15 cellular contexts compared by ENCODE assay signal in the genomic region with DNA sequence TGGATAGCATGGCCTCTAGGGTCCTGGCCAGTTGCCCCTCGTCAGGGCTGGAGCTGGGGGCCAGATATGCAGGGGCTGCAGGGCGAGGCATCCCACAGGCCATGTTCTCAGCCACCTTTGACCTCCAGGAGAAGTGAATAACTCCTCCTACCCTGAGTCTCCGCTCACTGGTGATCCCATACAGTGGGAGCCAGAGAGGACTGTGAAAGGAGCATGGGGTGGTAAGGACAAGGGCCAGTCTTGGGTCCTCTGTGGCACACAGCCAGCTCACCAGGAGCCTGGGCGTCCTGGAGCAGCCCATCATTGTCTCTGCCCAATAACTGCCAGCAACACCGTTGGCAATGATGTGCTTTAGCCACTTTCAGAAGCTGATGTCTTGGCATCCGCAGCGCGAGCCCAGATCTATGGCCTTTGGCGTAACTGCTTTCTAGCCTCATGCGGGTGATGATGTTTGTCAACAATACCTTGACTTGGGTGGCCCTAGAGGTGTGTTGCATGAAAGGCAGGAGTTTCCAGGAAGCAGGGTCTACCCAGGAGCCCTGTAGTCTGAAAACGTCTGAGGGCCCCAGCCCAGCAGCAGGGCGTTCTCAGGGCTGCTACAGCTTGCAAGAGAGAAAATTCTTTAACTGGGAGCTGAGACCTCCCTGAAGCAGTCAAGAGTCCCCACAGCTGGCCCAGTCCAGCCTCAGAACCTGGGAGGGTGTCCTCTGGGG.
DNase-seq lines count a peak whose midpoint lies in the region; ATAC-seq and TF ChIP-seq lines count a peak whose summit lies in the region.
"Had no signal": no experiment of that assay in that cellular context is flagged by ENCODE, and none has a peak within 500 bp of the region (broad histone marks: within the 10 kb centered on the region; RNA-seq: fewer than 3 reads in every experiment).

No MANE protein-coding gene starts in this region.

- peak; percentile 30 for DNase-seq in activated CD8-positive, alpha-beta memory T cell treated with anti-CD3 and anti-CD28 coated beads, Interleukin-2, amount 50 U/mL, for 48 hours
- no peak for DNase-seq in activated CD8-positive, alpha-beta memory T cell treated with anti-CD3 and anti-CD28 coated beads, Interleukin-2, amount 10 ng/mL, durations not matched to agents 7 days and 5 days
- DNase-seq in Peyer's patch (peak in 2 of 3 donors; percentile 20 to 39), mesenchymal stem cell (no peak), stomach (peak; percentile 20), DMS53 (lab: John Stamatoyannopoulos, UW) (no peak), 8988T (no peak), DMS79 (lab: John Stamatoyannopoulos, UW) (no peak)
- DNase-seq: GF-D8, GM23248, NCI-H1417, NCI-H187 treated with DMSO at 0.1 percent for 48 hours, NCI-H446 treated with DMSO at 0.1 percent for 48 hours, PC-9 had no signal

- no peak overlapping the region for H4K8ac ChIP-seq in mesenchymal stem cell (ENCODE audit: low read length)

- H3K9me3 ChIP-seq in Peyer's patch (no peaks in the 10 kb centered on the region), mesenchymal stem cell (ENCODE audit: control insufficient read depth, low read length) (no peaks in the 10 kb centered on the region), stomach (no peaks in the 10 kb centered on the region)
- H3K9me3 ChIP-seq: BLaER1 treated with 17β-estradiol and CSF1 and Interleukin-3, amounts not matched to agents 10 nM and 100 nM had no signal

- no peaks in the 10 kb centered on the region for H3K9me3 Mint-ChIP-seq in activated CD8-positive, alpha-beta memory T cell treated with anti-CD3 and anti-CD28 coated beads, Interleukin-2, amount 10 ng/mL, durations not matched to agents 7 days and 5 days (ENCODE audit: low read depth)

- no peak for TF ChIP-seq EP300 in stomach (IDR thresholded peaks at IDR 0.05)

- no peaks in the 10 kb centered on the region for H3K36me3 ChIP-seq in Peyer's patch
- no peaks in the 10 kb centered on the region for H3K36me3 ChIP-seq in mesenchymal stem cell (ENCODE audit: control insufficient read depth in 1 of 2, insufficient read depth in 2 of 2, low read depth in 1 of 2, low read length in 2 of 2)
- no peaks in the 10 kb centered on the region for H3K36me3 ChIP-seq in stomach
- H3K36me3 ChIP-seq: BLaER1 treated with 17β-estradiol and CSF1 and Interleukin-3, amounts not matched to agents 10 nM and 100 nM had no signal

- H3K4ac ChIP-seq in mesenchymal stem cell (ENCODE audit: low read depth in 1 of 2, low read length in 2 of 2): no peak overlapping the region

- no peak overlapping the region for H3K27ac Mint-ChIP-seq in activated CD8-positive, alpha-beta memory T cell treated with anti-CD3 and anti-CD28 coated beads, Interleukin-2, amount 10 ng/mL, durations not matched to agents 7 days and 5 days

- peaks cover 23% of the 10 kb centered on the region for H3K27me3 Mint-ChIP-seq in activated CD8-positive, alpha-beta memory T cell treated with anti-CD3 and anti-CD28 coated beads, Interleukin-2, amount 10 ng/mL, durations not matched to agents 7 days and 5 days

- H3K79me1 ChIP-seq in mesenchymal stem cell (replicated peaks; ENCODE audit: low read length, poor library complexity, severe bottlenecking): no peaks in the 10 kb centered on the region

- peaks cover 2% of the 10 kb centered on the region for H3K4me1 Mint-ChIP-seq in activated CD8-positive, alpha-beta memory T cell treated with anti-CD3 and anti-CD28 coated beads, Interleukin-2, amount 10 ng/mL, durations not matched to agents 7 days and 5 days

- H3K4me2 ChIP-seq in mesenchymal stem cell (ENCODE audit: low read length, poor library complexity, severe bottlenecking): no peak overlapping the region
- H3K4me2 ChIP-seq: PC-9 had no signal

- H3K4me3 ChIP-seq in Peyer's patch (no peak overlapping the region), mesenchymal stem cell (ENCODE audit: insufficient read depth in 1 of 2, low read depth in 1 of 2, low read length in 2 of 2) (no peak overlapping the region), stomach (no peak overlapping the region)
- H3K4me3 ChIP-seq: BLaER1 treated with 17β-estradiol and CSF1 and Interleukin-3, amounts not matched to agents 10 nM and 100 nM; GM23248; PC-9 had no signal

- H4K91ac ChIP-seq in mesenchymal stem cell (ENCODE audit: low read length): no peak overlapping the region

- H2AK5ac ChIP-seq in mesenchymal stem cell (ENCODE audit: low read length, severe bottlenecking): no peak overlapping the region

- intact Hi-C loops in stomach (cut with DNase I; ENCODE audit: low total_unique reads): no loop called here

- H2AFZ ChIP-seq in mesenchymal stem cell (ENCODE audit: low read depth, low read length): peak overlapping the region; percentile 10
- H2AFZ ChIP-seq: GM23248, PC-9 had no signal

- H3K36me3 Mint-ChIP-seq in activated CD8-positive, alpha-beta memory T cell treated with anti-CD3 and anti-CD28 coated beads, Interleukin-2, amount 10 ng/mL, durations not matched to agents 7 days and 5 days: no peaks in the 10 kb centered on the region

- CTCF ChIA-PET in activated CD8-positive, alpha-beta memory T cell treated with anti-CD3 and anti-CD28 coated beads, Interleukin-2, amount 10 ng/mL, durations not matched to agents 7 days and 5 days (lab: Charles Lee): no interaction called here

- ATAC-seq in activated CD8-positive, alpha-beta memory T cell treated with anti-CD3 and anti-CD28 coated beads, Interleukin-2, amount 10 ng/mL, durations not matched to agents 7 days and 5 days: no peak

- no peak overlapping the region for H3K23ac ChIP-seq in mesenchymal stem cell (ENCODE audit: low read length in 2 of 2)

- H2BK5ac ChIP-seq in mesenchymal stem cell (ENCODE audit: low read depth, low read length, poor library complexity, severe bottlenecking): no peak overlapping the region

- H3K4me3 Mint-ChIP-seq in activated CD8-positive, alpha-beta memory T cell treated with anti-CD3 and anti-CD28 coated beads, Interleukin-2, amount 10 ng/mL, durations not matched to agents 7 days and 5 days: no peak overlapping the region

- H2BK12ac ChIP-seq in mesenchymal stem cell (ENCODE audit: low read length in 2 of 2): no peak overlapping the region

- no peak overlapping the region for H2BK15ac ChIP-seq in mesenchymal stem cell (ENCODE audit: low read depth, poor library complexity, severe bottlenecking)

- peak overlapping the region in 1 of 2 experiments; percentile 79 for H3K14ac ChIP-seq in mesenchymal stem cell (ENCODE audit: low read length in 2 of 2)

- H3K27ac ChIP-seq in Peyer's patch (no peak overlapping the region), mesenchymal stem cell (ENCODE audit: low read length, poor library complexity, severe bottlenecking) (no peak overlapping the region), stomach (no peak overlapping the region)
- H3K27ac ChIP-seq: BLaER1 treated with 17β-estradiol and CSF1 and Interleukin-3, amounts not matched to agents 10 nM and 100 nM; GM23248; PC-9 had no signal

- H3K4me1 ChIP-seq in Peyer's patch: no peaks in the 10 kb centered on the region
- no peaks in the 10 kb centered on the region for H3K4me1 ChIP-seq in mesenchymal stem cell (ENCODE audit: control insufficient read depth, insufficient read depth, low read depth, low read length)
- no peaks in the 10 kb centered on the region for H3K4me1 ChIP-seq in stomach

- TF ChIP-seq CTCF in Peyer's patch (IDR thresholded peaks at IDR 0.05): no peak
- TF ChIP-seq CTCF in stomach (IDR thresholded peaks at IDR 0.05): no peak

- H3K18ac ChIP-seq in mesenchymal stem cell (ENCODE audit: low read depth in 1 of 2, low read length in 2 of 2): no peak overlapping the region

- H3K9ac ChIP-seq in mesenchymal stem cell (ENCODE audit: low read length): no peak overlapping the region
- H3K9ac ChIP-seq: BLaER1 treated with 17β-estradiol and CSF1 and Interleukin-3, amounts not matched to agents 10 nM and 100 nM; GM23248 had no signal

- H3K27me3 ChIP-seq in Peyer's patch (no peaks in the 10 kb centered on the region), mesenchymal stem cell (ENCODE audit: control insufficient read depth in 1 of 2, insufficient read depth in 1 of 2, low read length in 2 of 2) (peaks cover 37 to 63% of the 10 kb centered on the region in 2 experiments), stomach (peaks cover 0 to 24% (median 0%) of the 10 kb centered on the region in 3 donors)
- H3K27me3 ChIP-seq: BLaER1 treated with 17β-estradiol and CSF1 and Interleukin-3, amounts not matched to agents 10 nM and 100 nM had no signal

- no peak overlapping the region for H2BK120ac ChIP-seq in mesenchymal stem cell (ENCODE audit: low read depth, low read length)

- WGBS in mesenchymal stem cell: 83% methylated on average over 11 of the region's 12 CpGs
- 81 to 88% (median 84%) methylated on average over 9 to 12 of the region's 12 CpGs for WGBS in stomach, 5 donors

- TF ChIP-seq POLR2A in Peyer's patch (IDR thresholded peaks at IDR 0.05): no peak
- no peak for TF ChIP-seq POLR2A in stomach (IDR thresholded peaks at IDR 0.05)

Comparison
In these comparisons a context has a peak if more than half of its experiments do, and no peak if none do; other contexts are left out.
1. DNase-seq: peak in activated CD8-positive, alpha-beta memory T cell treated with anti-CD3 and anti-CD28 coated beads, Interleukin-2, amount 50 U/mL, for 48 hours (single experiment), Peyer's patch (2 of 3) and stomach (single experiment); none in activated CD8-positive, alpha-beta memory T cell treated with anti-CD3 and anti-CD28 coated beads, Interleukin-2, amount 10 ng/mL, durations not matched to agents 7 days and 5 days (single experiment), mesenchymal stem cell (single experiment), DMS53 (single experiment), 8988T (single experiment) and DMS79 (single experiment).